Comparison of ENCODE assay signal across 22 cellular contexts in the genomic region with DNA sequence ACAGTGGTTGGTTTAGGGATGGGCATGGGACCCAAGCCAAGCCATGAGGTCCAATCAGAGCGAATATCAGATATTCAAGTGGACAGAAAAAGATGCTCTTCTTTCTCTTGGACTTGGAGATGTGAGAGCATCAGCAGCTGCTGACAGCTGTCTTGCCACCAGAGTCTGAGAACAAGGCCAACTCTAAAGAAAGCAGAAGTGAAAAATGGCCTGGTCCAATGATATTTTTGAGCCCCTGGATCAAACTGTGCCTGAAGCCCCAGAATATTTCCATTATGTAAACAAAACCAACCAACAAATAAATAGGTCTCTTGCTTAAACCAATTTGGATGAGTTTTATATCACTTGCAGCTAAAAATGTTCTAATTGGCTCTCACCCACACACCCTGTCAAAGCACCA. TPM values are rescaled to one million over a fixed set of nuclear protein-coding genes. Genes with fewer than 3 reads are reported as not detected.
DNase-seq lines count a peak whose midpoint lies in the region; ATAC-seq and TF ChIP-seq lines count a peak whose summit lies in the region.
"Had no signal": no experiment of that assay in that cellular context is flagged by ENCODE, and none has a peak within 500 bp of the region (broad histone marks: within the 10 kb centered on the region; RNA-seq: fewer than 3 reads in every experiment).

No MANE protein-coding gene starts in this region.

- DNase-seq in GM12865 (ENCODE audit: low read depth) (peak; percentile 57), OCI-LY7 (ENCODE audit: low spot score) (peak; percentile 21), islet precursor cell (peak; percentile 20), sigmoid colon (no peak)
- no peak for DNase-seq in stimulated activated naive B cell treated with anti-CD40 and anti-IgM and Interleukin-4, amounts not matched to agents 10 μg/mL and 1 μg/mL and 100 μg/mL, for 72 hours
- DNase-seq: ACHN, DMS79, GM23248, MM.1S, NCI-H1417 treated with DMSO at 0.1 percent for 48 hours, NCI-H2029 treated with DMSO at 0.1 percent for 48 hours, NCI-H2171 treated with DMSO at 0.1 percent for 48 hours, NCI-H446, NCI-H69 had no signal

- WGBS in sigmoid colon, 2 donors, result 66 to 74% methylated on average over 1 of the region's 1 CpG

- H3K79me2 ChIP-seq in OCI-LY7 (ENCODE audit: insufficient read depth, low read depth, low read length), result no peaks in the 10 kb centered on the region

- no peak for TF ChIP-seq POLR2A in sigmoid colon (IDR thresholded peaks at IDR 0.05)

- H3K27me3 Mint-ChIP-seq in stimulated activated naive B cell treated with anti-CD40 and anti-IgM and Interleukin-4, amounts not matched to agents 10 μg/mL and 1 μg/mL and 100 μg/mL, for 72 hours, result no peaks in the 10 kb centered on the region
- H3K27me3 Mint-ChIP-seq: IgD-negative memory B cell had no signal

- H3K4me3 ChIP-seq in GM12865 (ENCODE audit: low read depth, low read length), result no peak overlapping the region
- no peak overlapping the region for H3K4me3 ChIP-seq in OCI-LY7 (ENCODE audit: low read depth, low read length, poor library complexity, severe bottlenecking)
- no peak overlapping the region for H3K4me3 ChIP-seq in sigmoid colon
- H3K4me3 ChIP-seq: GM23248, HAP-1, SK-N-MC had no signal

- H2AFZ ChIP-seq in OCI-LY7 (ENCODE audit: low read length), result no peak overlapping the region
- H2AFZ ChIP-seq: GM23248 had no signal

- no peaks in the 10 kb centered on the region for H4K20me1 ChIP-seq in OCI-LY7 (ENCODE audit: insufficient read depth, low read length)

- H3K4me1 Mint-ChIP-seq in stimulated activated naive B cell treated with anti-CD40 and anti-IgM and Interleukin-4, amounts not matched to agents 10 μg/mL and 1 μg/mL and 100 μg/mL, for 72 hours, result peaks cover 3 to 7% of the 10 kb centered on the region in 2 donors
- H3K4me1 Mint-ChIP-seq: IgD-negative memory B cell had no signal

- H3K27ac ChIP-seq in OCI-LY7 (ENCODE audit: low read depth, low read length, poor library complexity, severe bottlenecking) (no peak overlapping the region), sigmoid colon (no peak overlapping the region)
- H3K27ac ChIP-seq: GM23248, SK-N-MC had no signal

- POLR2A ChIA-PET in OCI-LY7 (lab: Charles Lee), result no interaction called here

- no peaks in the 10 kb centered on the region for H3K4me1 ChIP-seq in OCI-LY7 (ENCODE audit: insufficient read depth, low read length, poor library complexity, severe bottlenecking)
- H3K4me1 ChIP-seq in sigmoid colon, result no peaks in the 10 kb centered on the region
- H3K4me1 ChIP-seq: HAP-1 had no signal

- TF ChIP-seq EP300 in sigmoid colon (IDR thresholded peaks at IDR 0.05), result no peak

- BruUV-seq in OCI-LY7 (replicated peaks; lab: Mats Ljungman, UMichigan), result no TSS peak

- no peaks in the 10 kb centered on the region for H3K36me3 Mint-ChIP-seq in stimulated activated naive B cell treated with anti-CD40 and anti-IgM and Interleukin-4, amounts not matched to agents 10 μg/mL and 1 μg/mL and 100 μg/mL, for 72 hours
- H3K36me3 Mint-ChIP-seq: CD14-positive monocyte, IgD-negative memory B cell had no signal

- peak; percentile 56 for ATAC-seq in GM19463 (IDR thresholded peaks at IDR 0.05; ENCODE audit: unreplicated experiment)
- no peak for ATAC-seq in GM21717 (IDR thresholded peaks at IDR 0.05; ENCODE audit: unreplicated experiment)
- ATAC-seq in stimulated activated naive B cell treated with anti-CD40 and anti-IgM and Interleukin-4, amounts not matched to agents 10 μg/mL and 1 μg/mL and 100 μg/mL, for 72 hours (replicated peaks), result no peak
- ATAC-seq: Panc1, Right ventricle myocardium inferior had no signal

- no peak overlapping the region for H3K27ac Mint-ChIP-seq in stimulated activated naive B cell treated with anti-CD40 and anti-IgM and Interleukin-4, amounts not matched to agents 10 μg/mL and 1 μg/mL and 100 μg/mL, for 72 hours
- H3K27ac Mint-ChIP-seq: CD14-positive monocyte, IgD-negative memory B cell had no signal

- H3K36me3 ChIP-seq in OCI-LY7 (ENCODE audit: insufficient read depth, low read length), result no peaks in the 10 kb centered on the region
- H3K36me3 ChIP-seq in sigmoid colon, result no peaks in the 10 kb centered on the region
- H3K36me3 ChIP-seq: HAP-1 had no signal

- intact Hi-C loops in OCI-LY7 (cut with micrococcal nuclease; ENCODE audit: unreplicated experiment), result no loop called here
- intact Hi-C loops in sigmoid colon (cut with DNase I), result no loop called here

- no peak for TF ChIP-seq CTCF in GM12865 (IDR thresholded peaks at IDR 0.05; ENCODE audit: insufficient read depth, low read depth, low read length, missing control alignments)
- TF ChIP-seq CTCF in OCI-LY7 (conservative IDR thresholded peaks at IDR 0.05; ENCODE audit: low read length), result no peak
- no peak for TF ChIP-seq CTCF in sigmoid colon (IDR thresholded peaks at IDR 0.05)

- H3K9me3 ChIP-seq in OCI-LY7 (ENCODE audit: low read length) (no peaks in the 10 kb centered on the region), sigmoid colon (no peaks in the 10 kb centered on the region)
- H3K9me3 ChIP-seq: HAP-1 had no signal

- CTCF ChIA-PET in OCI-LY7 (lab: Charles Lee; ENCODE audit: unreplicated experiment), result no interaction called here

- no peak overlapping the region for H3K4me3 Mint-ChIP-seq in stimulated activated naive B cell treated with anti-CD40 and anti-IgM and Interleukin-4, amounts not matched to agents 10 μg/mL and 1 μg/mL and 100 μg/mL, for 72 hours
- H3K4me3 Mint-ChIP-seq: CD14-positive monocyte, IgD-negative memory B cell had no signal

- H3K9me2 ChIP-seq in OCI-LY7 (ENCODE audit: insufficient read depth, low read length), result no peaks in the 10 kb centered on the region

- H3K4me2 ChIP-seq in OCI-LY7 (ENCODE audit: low read length), result no peak overlapping the region

- H3K27me3 ChIP-seq in sigmoid colon, result no peaks in the 10 kb centered on the region

- H3K9me3 Mint-ChIP-seq in stimulated activated naive B cell treated with anti-CD40 and anti-IgM and Interleukin-4, amounts not matched to agents 10 μg/mL and 1 μg/mL and 100 μg/mL, for 72 hours, result no peaks in the 10 kb centered on the region
- H3K9me3 Mint-ChIP-seq: IgD-negative memory B cell had no signal

RNA-seq across cellular contexts. Expression of gene JADE2, which starts 30.7 kb away (rescaled TPM):
- total RNA-seq in OCI-LY7 (2014; rRNA removed; shearing (Covaris generic)), result 32.3 and 37.6 TPM in 2 replicates
- total RNA-seq in OCI-LY7 (2022), result 67.0 and 70.5 TPM in 2 replicates
- 10 to 100 TPM; 38.5 to 53.8 (median 44.7) TPM for total RNA-seq in sigmoid colon
- 10 to 100 TPM in 1 of 3 donors, 1 to 10 TPM in 2; 4.9 to 34.5 (median 6.0) TPM for polyA plus RNA-seq in sigmoid colon

Comparison
In these comparisons a context has a peak if more than half of its experiments do, and no peak if none do; other contexts are left out.
1. DNase-seq: peak in GM12865 (single experiment), OCI-LY7 (single experiment) and islet precursor cell (single experiment); none in sigmoid colon (single experiment) and stimulated activated naive B cell treated with anti-CD40 and anti-IgM and Interleukin-4, amounts not matched to agents 10 μg/mL and 1 μg/mL and 100 μg/mL, for 72 hours (single experiment).